ENCODE assay signal across 1 cellular context in the genomic region with DNA sequence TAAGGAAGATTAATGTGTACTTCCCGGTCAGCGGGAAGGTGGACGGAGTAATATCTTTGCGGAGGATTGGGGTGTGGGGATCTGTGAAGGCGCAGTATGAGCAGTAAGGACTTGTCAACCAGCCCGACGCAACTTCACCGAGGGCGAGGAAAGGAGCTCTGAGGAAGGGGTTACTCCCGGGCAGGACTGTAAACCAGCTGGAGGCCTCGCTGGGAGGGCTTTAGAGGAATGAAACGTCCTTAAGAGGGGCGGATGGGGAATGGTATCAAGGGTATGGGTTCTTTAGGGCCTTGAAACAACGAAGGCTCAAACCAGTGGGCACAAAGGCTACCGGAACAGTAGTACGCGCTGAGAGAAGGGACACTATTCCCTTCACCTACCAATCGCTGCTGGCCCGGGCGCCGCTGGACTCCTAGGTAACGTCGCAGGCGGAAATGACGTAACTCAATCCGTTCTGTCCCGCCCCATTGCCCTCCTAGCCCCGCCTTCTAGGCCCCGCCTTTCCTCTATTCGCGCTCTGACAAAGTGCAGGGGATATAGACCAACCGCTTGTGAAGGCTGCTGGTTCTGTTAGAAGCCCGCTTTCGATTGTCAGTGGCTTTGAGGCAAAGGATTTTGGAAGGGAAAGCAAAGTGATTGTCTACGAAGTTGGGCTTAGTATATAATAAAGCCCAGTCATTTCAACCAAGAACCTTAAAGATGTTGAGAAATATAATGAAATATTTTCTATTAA.
TF ChIP-seq lines count a peak whose summit lies in the region.

A gene with protein sequence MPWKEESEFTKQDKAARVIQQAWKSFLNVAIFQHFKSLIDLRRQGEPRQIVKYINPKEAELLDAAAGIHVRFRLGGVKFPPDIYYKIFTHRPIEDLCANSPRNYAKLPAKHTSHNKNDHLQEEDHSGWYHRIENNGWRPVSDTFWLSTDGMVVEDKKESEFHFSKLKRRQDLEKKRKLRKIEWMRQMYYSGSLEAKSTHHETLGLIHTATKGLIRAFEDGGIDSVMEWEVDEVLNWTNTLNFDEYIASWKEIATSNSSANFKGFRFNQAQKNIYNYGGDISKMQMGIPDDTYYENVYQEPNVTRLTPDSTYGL (minus strand): TSS at position 439 of the 733 bp plus-strand sequence. CDS start 5,970 bp downstream, outside the sequence.

TF ChIP-seq in HepG2, 621 proteins besides CTCF, POLR2A, EP300 and RAD21 (continued from another document and continues in another):
- TF ChIP-seq, protein P1, sequence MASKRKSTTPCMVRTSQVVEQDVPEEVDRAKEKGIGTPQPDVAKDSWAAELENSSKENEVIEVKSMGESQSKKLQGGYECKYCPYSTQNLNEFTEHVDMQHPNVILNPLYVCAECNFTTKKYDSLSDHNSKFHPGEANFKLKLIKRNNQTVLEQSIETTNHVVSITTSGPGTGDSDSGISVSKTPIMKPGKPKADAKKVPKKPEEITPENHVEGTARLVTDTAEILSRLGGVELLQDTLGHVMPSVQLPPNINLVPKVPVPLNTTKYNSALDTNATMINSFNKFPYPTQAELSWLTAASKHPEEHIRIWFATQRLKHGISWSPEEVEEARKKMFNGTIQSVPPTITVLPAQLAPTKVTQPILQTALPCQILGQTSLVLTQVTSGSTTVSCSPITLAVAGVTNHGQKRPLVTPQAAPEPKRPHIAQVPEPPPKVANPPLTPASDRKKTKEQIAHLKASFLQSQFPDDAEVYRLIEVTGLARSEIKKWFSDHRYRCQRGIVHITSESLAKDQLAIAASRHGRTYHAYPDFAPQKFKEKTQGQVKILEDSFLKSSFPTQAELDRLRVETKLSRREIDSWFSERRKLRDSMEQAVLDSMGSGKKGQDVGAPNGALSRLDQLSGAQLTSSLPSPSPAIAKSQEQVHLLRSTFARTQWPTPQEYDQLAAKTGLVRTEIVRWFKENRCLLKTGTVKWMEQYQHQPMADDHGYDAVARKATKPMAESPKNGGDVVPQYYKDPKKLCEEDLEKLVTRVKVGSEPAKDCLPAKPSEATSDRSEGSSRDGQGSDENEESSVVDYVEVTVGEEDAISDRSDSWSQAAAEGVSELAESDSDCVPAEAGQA (IDR thresholded peaks at IDR 0.05; ENCODE audit: low read depth), result no peak; the same call in 1 of the 2 replicates
- TF ChIP-seq, protein P1 (CRISPR knock-in tag; IDR thresholded peaks at IDR 0.05; ENCODE audit: borderline replicate concordance), result no peak; the same call in 1 of the 2 replicates
- TF ChIP-seq RBFOX2 (IDR thresholded peaks at IDR 0.05; ENCODE audit: low read depth, low read length) (peak; percentile 75), ZNF720 (CRISPR knock-in tag; IDR thresholded peaks at IDR 0.05) (no peak), MED8 (CRISPR knock-in tag; IDR thresholded peaks at IDR 0.05; ENCODE audit: insufficient replicate concordance) (no peak), ZNF207 (IDR thresholded peaks at IDR 0.05; ENCODE audit: borderline replicate concordance) (no peak), ZNF292 (CRISPR knock-in tag; IDR thresholded peaks at IDR 0.05; ENCODE audit: borderline replicate concordance, low read depth) (no peak), NFKB2 (CRISPR knock-in tag; IDR thresholded peaks at IDR 0.05; ENCODE audit: borderline replicate concordance) (peak; percentile 43; the same call in 1 of the 2 replicates), ZNF549 (CRISPR knock-in tag; IDR thresholded peaks at IDR 0.05) (no peak), CC2D1A (CRISPR knock-in tag; IDR thresholded peaks at IDR 0.05) (no peak), CEBPB (IDR thresholded peaks at IDR 0.05; ENCODE audit: borderline replicate concordance, low read depth, low read length) (peak; percentile 76), ZNF839 (CRISPR knock-in tag; IDR thresholded peaks at IDR 0.05; ENCODE audit: borderline replicate concordance) (no peak), FOXP1 (IDR thresholded peaks at IDR 0.05) (no peak), FOXP1 (CRISPR knock-in tag; IDR thresholded peaks at IDR 0.05) (no peak), YEATS2 (CRISPR knock-in tag; IDR thresholded peaks at IDR 0.05; ENCODE audit: borderline replicate concordance) (peak; percentile 80; the same call in 1 of the 2 replicates), SNAI1 (CRISPR knock-in tag; IDR thresholded peaks at IDR 0.05; ENCODE audit: borderline replicate concordance) (peak; percentile 44; the same call in 1 of the 2 replicates), MIER2 (CRISPR knock-in tag; IDR thresholded peaks at IDR 0.05) (no peak), ZNF737 (CRISPR knock-in tag; IDR thresholded peaks at IDR 0.05; ENCODE audit: borderline replicate concordance) (no peak)
- TF ChIP-seq, protein P2, sequence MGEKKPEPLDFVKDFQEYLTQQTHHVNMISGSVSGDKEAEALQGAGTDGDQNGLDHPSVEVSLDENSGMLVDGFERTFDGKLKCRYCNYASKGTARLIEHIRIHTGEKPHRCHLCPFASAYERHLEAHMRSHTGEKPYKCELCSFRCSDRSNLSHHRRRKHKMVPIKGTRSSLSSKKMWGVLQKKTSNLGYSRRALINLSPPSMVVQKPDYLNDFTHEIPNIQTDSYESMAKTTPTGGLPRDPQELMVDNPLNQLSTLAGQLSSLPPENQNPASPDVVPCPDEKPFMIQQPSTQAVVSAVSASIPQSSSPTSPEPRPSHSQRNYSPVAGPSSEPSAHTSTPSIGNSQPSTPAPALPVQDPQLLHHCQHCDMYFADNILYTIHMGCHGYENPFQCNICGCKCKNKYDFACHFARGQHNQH (CRISPR knock-in tag; IDR thresholded peaks at IDR 0.05), result no peak
- TF ChIP-seq, protein P3, sequence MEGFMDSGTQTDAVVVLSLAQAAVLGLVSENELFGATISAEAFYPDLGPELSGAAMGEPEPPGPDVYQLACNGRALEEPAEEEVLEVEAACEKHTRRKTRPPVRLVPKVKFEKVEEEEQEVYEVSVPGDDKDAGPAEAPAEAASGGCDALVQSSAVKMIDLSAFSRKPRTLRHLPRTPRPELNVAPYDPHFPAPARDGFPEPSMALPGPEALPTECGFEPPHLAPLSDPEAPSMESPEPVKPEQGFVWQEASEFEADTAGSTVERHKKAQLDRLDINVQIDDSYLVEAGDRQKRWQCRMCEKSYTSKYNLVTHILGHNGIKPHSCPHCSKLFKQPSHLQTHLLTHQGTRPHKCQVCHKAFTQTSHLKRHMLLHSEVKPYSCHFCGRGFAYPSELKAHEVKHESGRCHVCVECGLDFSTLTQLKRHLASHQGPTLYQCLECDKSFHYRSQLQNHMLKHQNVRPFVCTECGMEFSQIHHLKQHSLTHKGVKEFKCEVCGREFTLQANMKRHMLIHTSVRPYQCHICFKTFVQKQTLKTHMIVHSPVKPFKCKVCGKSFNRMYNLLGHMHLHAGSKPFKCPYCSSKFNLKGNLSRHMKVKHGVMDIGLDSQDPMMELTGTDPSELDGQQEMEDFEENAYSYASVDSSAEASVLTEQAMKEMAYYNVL (CRISPR knock-in tag; IDR thresholded peaks at IDR 0.05; ENCODE audit: borderline replicate concordance), result no peak
- TF ChIP-seq, protein P4, sequence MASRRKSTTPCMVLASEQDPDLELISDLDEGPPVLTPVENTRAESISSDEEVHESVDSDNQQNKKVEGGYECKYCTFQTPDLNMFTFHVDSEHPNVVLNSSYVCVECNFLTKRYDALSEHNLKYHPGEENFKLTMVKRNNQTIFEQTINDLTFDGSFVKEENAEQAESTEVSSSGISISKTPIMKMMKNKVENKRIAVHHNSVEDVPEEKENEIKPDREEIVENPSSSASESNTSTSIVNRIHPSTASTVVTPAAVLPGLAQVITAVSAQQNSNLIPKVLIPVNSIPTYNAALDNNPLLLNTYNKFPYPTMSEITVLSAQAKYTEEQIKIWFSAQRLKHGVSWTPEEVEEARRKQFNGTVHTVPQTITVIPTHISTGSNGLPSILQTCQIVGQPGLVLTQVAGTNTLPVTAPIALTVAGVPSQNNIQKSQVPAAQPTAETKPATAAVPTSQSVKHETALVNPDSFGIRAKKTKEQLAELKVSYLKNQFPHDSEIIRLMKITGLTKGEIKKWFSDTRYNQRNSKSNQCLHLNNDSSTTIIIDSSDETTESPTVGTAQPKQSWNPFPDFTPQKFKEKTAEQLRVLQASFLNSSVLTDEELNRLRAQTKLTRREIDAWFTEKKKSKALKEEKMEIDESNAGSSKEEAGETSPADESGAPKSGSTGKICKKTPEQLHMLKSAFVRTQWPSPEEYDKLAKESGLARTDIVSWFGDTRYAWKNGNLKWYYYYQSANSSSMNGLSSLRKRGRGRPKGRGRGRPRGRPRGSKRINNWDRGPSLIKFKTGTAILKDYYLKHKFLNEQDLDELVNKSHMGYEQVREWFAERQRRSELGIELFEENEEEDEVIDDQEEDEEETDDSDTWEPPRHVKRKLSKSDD (CRISPR knock-in tag; IDR thresholded peaks at IDR 0.05; ENCODE audit: low read depth), result no peak; the same call in 1 of the 2 replicates
- TF ChIP-seq, protein P5, sequence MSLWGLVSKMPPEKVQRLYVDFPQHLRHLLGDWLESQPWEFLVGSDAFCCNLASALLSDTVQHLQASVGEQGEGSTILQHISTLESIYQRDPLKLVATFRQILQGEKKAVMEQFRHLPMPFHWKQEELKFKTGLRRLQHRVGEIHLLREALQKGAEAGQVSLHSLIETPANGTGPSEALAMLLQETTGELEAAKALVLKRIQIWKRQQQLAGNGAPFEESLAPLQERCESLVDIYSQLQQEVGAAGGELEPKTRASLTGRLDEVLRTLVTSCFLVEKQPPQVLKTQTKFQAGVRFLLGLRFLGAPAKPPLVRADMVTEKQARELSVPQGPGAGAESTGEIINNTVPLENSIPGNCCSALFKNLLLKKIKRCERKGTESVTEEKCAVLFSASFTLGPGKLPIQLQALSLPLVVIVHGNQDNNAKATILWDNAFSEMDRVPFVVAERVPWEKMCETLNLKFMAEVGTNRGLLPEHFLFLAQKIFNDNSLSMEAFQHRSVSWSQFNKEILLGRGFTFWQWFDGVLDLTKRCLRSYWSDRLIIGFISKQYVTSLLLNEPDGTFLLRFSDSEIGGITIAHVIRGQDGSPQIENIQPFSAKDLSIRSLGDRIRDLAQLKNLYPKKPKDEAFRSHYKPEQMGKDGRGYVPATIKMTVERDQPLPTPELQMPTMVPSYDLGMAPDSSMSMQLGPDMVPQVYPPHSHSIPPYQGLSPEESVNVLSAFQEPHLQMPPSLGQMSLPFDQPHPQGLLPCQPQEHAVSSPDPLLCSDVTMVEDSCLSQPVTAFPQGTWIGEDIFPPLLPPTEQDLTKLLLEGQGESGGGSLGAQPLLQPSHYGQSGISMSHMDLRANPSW (CRISPR knock-in tag; IDR thresholded peaks at IDR 0.05; ENCODE audit: borderline replicate concordance), result no peak
- TF ChIP-seq, protein P6, sequence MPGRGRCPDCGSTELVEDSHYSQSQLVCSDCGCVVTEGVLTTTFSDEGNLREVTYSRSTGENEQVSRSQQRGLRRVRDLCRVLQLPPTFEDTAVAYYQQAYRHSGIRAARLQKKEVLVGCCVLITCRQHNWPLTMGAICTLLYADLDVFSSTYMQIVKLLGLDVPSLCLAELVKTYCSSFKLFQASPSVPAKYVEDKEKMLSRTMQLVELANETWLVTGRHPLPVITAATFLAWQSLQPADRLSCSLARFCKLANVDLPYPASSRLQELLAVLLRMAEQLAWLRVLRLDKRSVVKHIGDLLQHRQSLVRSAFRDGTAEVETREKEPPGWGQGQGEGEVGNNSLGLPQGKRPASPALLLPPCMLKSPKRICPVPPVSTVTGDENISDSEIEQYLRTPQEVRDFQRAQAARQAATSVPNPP (CRISPR knock-in tag; IDR thresholded peaks at IDR 0.05), result no peak
- TF ChIP-seq, protein P7, sequence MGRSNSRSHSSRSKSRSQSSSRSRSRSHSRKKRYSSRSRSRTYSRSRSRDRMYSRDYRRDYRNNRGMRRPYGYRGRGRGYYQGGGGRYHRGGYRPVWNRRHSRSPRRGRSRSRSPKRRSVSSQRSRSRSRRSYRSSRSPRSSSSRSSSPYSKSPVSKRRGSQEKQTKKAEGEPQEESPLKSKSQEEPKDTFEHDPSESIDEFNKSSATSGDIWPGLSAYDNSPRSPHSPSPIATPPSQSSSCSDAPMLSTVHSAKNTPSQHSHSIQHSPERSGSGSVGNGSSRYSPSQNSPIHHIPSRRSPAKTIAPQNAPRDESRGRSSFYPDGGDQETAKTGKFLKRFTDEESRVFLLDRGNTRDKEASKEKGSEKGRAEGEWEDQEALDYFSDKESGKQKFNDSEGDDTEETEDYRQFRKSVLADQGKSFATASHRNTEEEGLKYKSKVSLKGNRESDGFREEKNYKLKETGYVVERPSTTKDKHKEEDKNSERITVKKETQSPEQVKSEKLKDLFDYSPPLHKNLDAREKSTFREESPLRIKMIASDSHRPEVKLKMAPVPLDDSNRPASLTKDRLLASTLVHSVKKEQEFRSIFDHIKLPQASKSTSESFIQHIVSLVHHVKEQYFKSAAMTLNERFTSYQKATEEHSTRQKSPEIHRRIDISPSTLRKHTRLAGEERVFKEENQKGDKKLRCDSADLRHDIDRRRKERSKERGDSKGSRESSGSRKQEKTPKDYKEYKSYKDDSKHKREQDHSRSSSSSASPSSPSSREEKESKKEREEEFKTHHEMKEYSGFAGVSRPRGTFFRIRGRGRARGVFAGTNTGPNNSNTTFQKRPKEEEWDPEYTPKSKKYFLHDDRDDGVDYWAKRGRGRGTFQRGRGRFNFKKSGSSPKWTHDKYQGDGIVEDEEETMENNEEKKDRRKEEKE (IDR thresholded peaks at IDR 0.05), result no peak
- TF ChIP-seq, protein P8, sequence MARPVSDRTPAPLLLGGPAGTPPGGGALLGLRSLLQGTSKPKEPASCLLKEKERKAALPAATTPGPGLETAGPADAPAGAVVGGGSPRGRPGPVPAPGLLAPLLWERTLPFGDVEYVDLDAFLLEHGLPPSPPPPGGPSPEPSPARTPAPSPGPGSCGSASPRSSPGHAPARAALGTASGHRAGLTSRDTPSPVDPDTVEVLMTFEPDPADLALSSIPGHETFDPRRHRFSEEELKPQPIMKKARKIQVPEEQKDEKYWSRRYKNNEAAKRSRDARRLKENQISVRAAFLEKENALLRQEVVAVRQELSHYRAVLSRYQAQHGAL (CRISPR knock-in tag; IDR thresholded peaks at IDR 0.05; ENCODE audit: not compliant biosample characterization), result no peak
- TF ChIP-seq, protein P9, sequence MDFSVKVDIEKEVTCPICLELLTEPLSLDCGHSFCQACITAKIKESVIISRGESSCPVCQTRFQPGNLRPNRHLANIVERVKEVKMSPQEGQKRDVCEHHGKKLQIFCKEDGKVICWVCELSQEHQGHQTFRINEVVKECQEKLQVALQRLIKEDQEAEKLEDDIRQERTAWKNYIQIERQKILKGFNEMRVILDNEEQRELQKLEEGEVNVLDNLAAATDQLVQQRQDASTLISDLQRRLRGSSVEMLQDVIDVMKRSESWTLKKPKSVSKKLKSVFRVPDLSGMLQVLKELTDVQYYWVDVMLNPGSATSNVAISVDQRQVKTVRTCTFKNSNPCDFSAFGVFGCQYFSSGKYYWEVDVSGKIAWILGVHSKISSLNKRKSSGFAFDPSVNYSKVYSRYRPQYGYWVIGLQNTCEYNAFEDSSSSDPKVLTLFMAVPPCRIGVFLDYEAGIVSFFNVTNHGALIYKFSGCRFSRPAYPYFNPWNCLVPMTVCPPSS (IDR thresholded peaks at IDR 0.05), result no peak
